Comparison of ENCODE assay signal across 19 cellular contexts in the genomic region with DNA sequence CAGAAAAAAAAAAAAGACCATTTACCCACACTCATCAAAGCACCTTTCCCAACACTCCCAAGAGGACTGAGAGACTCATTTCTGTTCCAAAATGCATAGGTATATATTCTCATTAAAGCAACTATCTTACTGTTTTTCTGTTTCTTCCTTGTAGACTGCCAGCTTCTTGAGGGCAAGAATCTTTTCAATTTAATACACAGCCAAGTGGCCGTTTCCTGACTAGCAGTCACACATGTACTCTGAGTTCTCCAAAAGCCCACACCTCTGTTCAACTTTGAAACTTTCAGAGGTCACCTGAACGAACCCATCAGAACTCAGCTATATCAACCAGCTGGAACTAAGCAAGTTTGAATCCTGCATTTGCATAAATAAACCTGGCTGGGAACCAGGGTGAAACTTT.
DNase-seq lines count a peak whose midpoint lies in the region; ATAC-seq, FAIRE-seq and TF ChIP-seq lines count a peak whose summit lies in the region.
"Had no signal": no experiment of that assay in that cellular context is flagged by ENCODE, and none has a peak within 500 bp of the region (broad histone marks: within the 10 kb centered on the region; RNA-seq: fewer than 3 reads in every experiment).

No MANE protein-coding gene starts in this region.

- H3K27ac ChIP-seq in DND-41 (ENCODE audit: low read length) = peak overlapping the region; percentile 75
- H3K27ac ChIP-seq: BLaER1 treated with 17β-estradiol and CSF1 and Interleukin-3, amounts not matched to agents 10 nM and 100 nM; GM23248 had no signal

- no peak for ATAC-seq in DND-41 (ENCODE audit: insufficient read depth, low read depth)
- ATAC-seq in natural killer cell = no peak
- ATAC-seq: CD8-positive, alpha-beta T cell had no signal

- H3K4me3 Mint-ChIP-seq in natural killer cell = no peak overlapping the region
- H3K4me3 Mint-ChIP-seq: B cell; CD8-positive, alpha-beta T cell had no signal

- peak overlapping the region in 1 of 2 experiments; percentile 28; a peak in 2 of 4 replicates for H3K4me3 ChIP-seq in DND-41 (ENCODE audit: low read depth in 1 of 2, low read length in 2 of 2)
- H3K4me3 ChIP-seq: BLaER1 treated with 17β-estradiol and CSF1 and Interleukin-3, amounts not matched to agents 10 nM and 100 nM; GM23248 had no signal

- intact Hi-C loops in natural killer cell (cut with micrococcal nuclease) = no loop called here

- peak overlapping the region; percentile 46 for H3K4me2 ChIP-seq in DND-41 (ENCODE audit: insufficient read depth, low read length)

- H3K4me1 ChIP-seq in DND-41 (ENCODE audit: insufficient read depth, low read length) = peaks cover 20% of the 10 kb centered on the region

- H4K20me1 ChIP-seq in DND-41 (ENCODE audit: insufficient read depth, low read length) = 0 out of 2 replicates have a peak, but pooled peaks cover 3% of the 10 kb centered on the region

- peaks cover 40 to 52% of the 10 kb centered on the region in 2 donors for H3K4me1 Mint-ChIP-seq in natural killer cell

- TF ChIP-seq CTCF in DND-41 (IDR thresholded peaks at IDR 0.05; ENCODE audit: borderline replicate concordance, extremely low read depth, low read length, poor library complexity, severe bottlenecking) (no peak), natural killer cell (IDR thresholded peaks at IDR 0.05) (no peak)

- H3K27me3 Mint-ChIP-seq in natural killer cell (ENCODE audit: low read depth in 2 of 2) = no peaks in the 10 kb centered on the region
- H3K27me3 Mint-ChIP-seq: B cell had no signal

- no peak overlapping the region for H2AFZ ChIP-seq in DND-41 (ENCODE audit: low read depth, low read length)
- H2AFZ ChIP-seq: GM23248 had no signal

- no peaks in the 10 kb centered on the region for H3K36me3 Mint-ChIP-seq in natural killer cell

- H3K79me2 ChIP-seq in DND-41 (ENCODE audit: insufficient read depth, low read length) = peaks cover 26% of the 10 kb centered on the region; the same call in 1 of the 2 replicates

- H3K9ac ChIP-seq in DND-41 (ENCODE audit: low read depth, low read length) = peak overlapping the region; percentile 26
- H3K9ac ChIP-seq: BLaER1 treated with 17β-estradiol and CSF1 and Interleukin-3, amounts not matched to agents 10 nM and 100 nM; GM23248 had no signal

- no peak for DNase-seq in DND-41
- DNase-seq in OCI-M1 (lab: John Stamatoyannopoulos, UW) = peak; percentile 47
- no peak for DNase-seq in natural killer cell
- DNase-seq in NCI-H2196 treated with DMSO at 0.1 percent for 48 hours (lab: John Stamatoyannopoulos, UW; ENCODE audit: unreplicated experiment) = no peak
- no peak for DNase-seq in HPDE6-E6E7 (ENCODE audit: extremely low spot score)
- no peak for DNase-seq in AG20443 (ENCODE audit: low spot score)
- no peak for DNase-seq in RCC 7860 (ENCODE audit: low spot score)
- DNase-seq: 8988T; CD8-positive, alpha-beta T cell; COR-L47; DMS 273 treated with DMSO at 0.1 percent for 48 hours; DMS53; GM23248; HCEC 1CT had no signal

- no peaks in the 10 kb centered on the region for H3K9me3 Mint-ChIP-seq in natural killer cell
- H3K9me3 Mint-ChIP-seq: CD8-positive, alpha-beta T cell had no signal

- no peak for FAIRE-seq in RCC 7860 (lab: Jason Lieb, UNC)
- FAIRE-seq: G401.6, GM12891, H54 had no signal

- H3K36me3 ChIP-seq in DND-41 (ENCODE audit: insufficient read depth, low read length) = peaks cover 12% of the 10 kb centered on the region; the same call in 1 of the 2 replicates

- no peaks in the 10 kb centered on the region for H3K9me3 ChIP-seq in DND-41 (ENCODE audit: insufficient read depth, low read length, severe bottlenecking)

- H3K27me3 ChIP-seq in DND-41 (ENCODE audit: insufficient read depth, low read length, poor library complexity) = no peaks in the 10 kb centered on the region
- H3K27me3 ChIP-seq: BLaER1 treated with 17β-estradiol and CSF1 and Interleukin-3, amounts not matched to agents 10 nM and 100 nM had no signal

- H3K27ac Mint-ChIP-seq in natural killer cell = peak overlapping the region; percentile 39 to 84
- H3K27ac Mint-ChIP-seq: B cell; CD8-positive, alpha-beta T cell had no signal
